1 cellular context compared by ENCODE assay signal in genomic region chr5:62589504-62589903, GRCh38.
TF ChIP-seq lines count a peak whose summit lies in the region.

No MANE protein-coding gene starts in this region.

TF ChIP-seq in GM23338, 12 proteins besides CTCF, POLR2A, EP300 and RAD21:
- TF ChIP-seq REST (IDR thresholded peaks at IDR 0.05; ENCODE audit: unreplicated experiment) (no peak), JUNB (IDR thresholded peaks at IDR 0.05; ENCODE audit: unreplicated experiment) (no peak), ZNF114 (CRISPR knock-in tag; IDR thresholded peaks at IDR 0.05) (no peak), CREB1 (CRISPR knock-in tag; IDR thresholded peaks at IDR 0.05; ENCODE audit: low read depth) (no peak), ZNF462 (CRISPR knock-in tag; IDR thresholded peaks at IDR 0.05) (no peak), ZNF331 (CRISPR knock-in tag; IDR thresholded peaks at IDR 0.05; ENCODE audit: low read depth) (no peak), EZH2phosphoT487 (IDR thresholded peaks at IDR 0.05; ENCODE audit: unreplicated experiment) (no peak), NANOG (IDR thresholded peaks at IDR 0.05; ENCODE audit: borderline replicate concordance) (no peak), ETS1 (IDR thresholded peaks at IDR 0.05) (no peak), POLR2AphosphoS5 (IDR thresholded peaks at IDR 0.05; ENCODE audit: low read depth) (no peak), EZH2 (IDR thresholded peaks at IDR 0.05; ENCODE audit: low read depth, unreplicated experiment) (no peak)
